Comparison of ENCODE assay signal across 22 cellular contexts in the genomic region with DNA sequence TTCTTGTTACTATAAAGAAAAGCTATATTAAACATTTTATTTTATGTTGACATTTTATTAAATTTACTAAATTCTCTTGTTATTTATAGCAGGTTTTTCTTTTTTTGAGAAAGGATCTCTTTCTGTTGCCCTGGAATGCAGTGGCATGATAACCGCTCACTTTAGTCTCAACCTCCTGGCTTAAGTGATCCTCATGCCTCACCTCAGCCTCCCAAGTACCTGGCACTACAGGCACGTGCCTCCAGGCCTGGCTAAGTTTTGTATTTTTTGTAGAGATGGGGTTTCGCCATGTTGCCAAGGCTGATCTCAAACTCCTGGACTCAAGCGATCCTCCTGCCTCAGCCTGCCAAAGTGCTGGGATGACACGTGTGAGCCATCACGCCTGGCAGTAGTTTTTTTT.
A peak's percentile ranks its signal among the peaks of the same experiment; 100 is the strongest.
DNase-seq lines count a peak whose midpoint lies in the region; ATAC-seq and TF ChIP-seq lines count a peak whose summit lies in the region.
"Had no signal": no experiment of that assay in that cellular context is flagged by ENCODE, and none has a peak within 500 bp of the region (broad histone marks: within the 10 kb centered on the region; RNA-seq: fewer than 3 reads in every experiment).

No MANE protein-coding gene starts in this region.

- no peak for TF ChIP-seq POLR2A in esophagus muscularis mucosa (IDR thresholded peaks at IDR 0.05; ENCODE audit: low read depth)

- intact Hi-C loops in left lung (cut with DNase I), result no loop called here
- intact Hi-C loops in lower lobe of right lung (cut with DNase I), result no loop called here
- intact Hi-C loops in upper lobe of right lung (cut with DNase I), result no loop called here
- intact Hi-C loops in esophagus muscularis mucosa (cut with DNase I), result no loop called here

- ATAC-seq in left lung (peak; percentile 91), lower lobe of right lung (peak; percentile 52 to 63), upper lobe of right lung (peak; percentile 70)
- ATAC-seq: GM12878 had no signal

- H3K4me1 ChIP-seq in left lung (no peaks in the 10 kb centered on the region), lower lobe of right lung (no peaks in the 10 kb centered on the region), upper lobe of right lung (no peaks in the 10 kb centered on the region), esophagus muscularis mucosa (no peaks in the 10 kb centered on the region)
- H3K4me1 ChIP-seq: BE2C had no signal

- H3K27ac ChIP-seq in left lung (no peak overlapping the region), lower lobe of right lung (no peak overlapping the region), upper lobe of right lung (no peak overlapping the region), esophagus muscularis mucosa (replicated peaks in 1 of 4) (no peak overlapping the region)
- H3K27ac ChIP-seq: BLaER1 had no signal

- TF ChIP-seq EP300 in esophagus muscularis mucosa (IDR thresholded peaks at IDR 0.05), result no peak

- peak in 1 of 2 donors; percentile 50 for DNase-seq in left lung
- no peak for DNase-seq in lower lobe of right lung
- no peak for DNase-seq in upper lobe of right lung
- DNase-seq in esophagus muscularis mucosa (ENCODE audit: extremely low spot score), result no peak
- no peak for DNase-seq in Kasumi-1 (lab: John Stamatoyannopoulos, UW)
- DNase-seq: 8988T; ACHN; BE2C; C1 segment of cervical spinal cord; CD4-positive, alpha-beta memory T cell; CD4-positive, CD25-positive, alpha-beta regulatory T cell; CD8-positive, alpha-beta memory T cell; COR-L47; DMS 273 treated with DMSO at 0.1 percent for 48 hours; DMS153; DMS53; DMS79; DND-41; EL; GDM1 had no signal

- H3K4me3 ChIP-seq in left lung (no peak overlapping the region), lower lobe of right lung (no peak overlapping the region), upper lobe of right lung (no peak overlapping the region), esophagus muscularis mucosa (no peak overlapping the region)
- H3K4me3 ChIP-seq: BLaER1, GM12878 had no signal

- no peaks in the 10 kb centered on the region for H3K36me3 ChIP-seq in left lung
- no peaks in the 10 kb centered on the region for H3K36me3 ChIP-seq in lower lobe of right lung
- no peaks in the 10 kb centered on the region for H3K36me3 ChIP-seq in upper lobe of right lung
- no peaks in the 10 kb centered on the region for H3K36me3 ChIP-seq in esophagus muscularis mucosa
- H3K36me3 ChIP-seq: BE2C, BLaER1 had no signal

- TF ChIP-seq CTCF in left lung (IDR thresholded peaks at IDR 0.05) (no peak), lower lobe of right lung (IDR thresholded peaks at IDR 0.05) (no peak), upper lobe of right lung (IDR thresholded peaks at IDR 0.05) (no peak), esophagus muscularis mucosa (IDR thresholded peaks at IDR 0.05) (no peak)

- H3K9me3 ChIP-seq in left lung, result no peaks in the 10 kb centered on the region
- no peaks in the 10 kb centered on the region for H3K9me3 ChIP-seq in lower lobe of right lung
- H3K9me3 ChIP-seq in upper lobe of right lung, result no peaks in the 10 kb centered on the region
- H3K9me3 ChIP-seq in esophagus muscularis mucosa, result no peaks in the 10 kb centered on the region
- H3K9me3 ChIP-seq: BE2C, BLaER1 had no signal

- H3K27me3 ChIP-seq in left lung (no peaks in the 10 kb centered on the region), lower lobe of right lung (ENCODE audit: low read depth) (no peaks in the 10 kb centered on the region), upper lobe of right lung (no peaks in the 10 kb centered on the region), esophagus muscularis mucosa (no peaks in the 10 kb centered on the region)
- H3K27me3 ChIP-seq: BE2C, BLaER1 had no signal

- 81% methylated on average over 6 of the region's 6 CpGs for WGBS in esophagus muscularis mucosa
